8 cellular contexts compared by ENCODE assay signal in the genomic region with DNA sequence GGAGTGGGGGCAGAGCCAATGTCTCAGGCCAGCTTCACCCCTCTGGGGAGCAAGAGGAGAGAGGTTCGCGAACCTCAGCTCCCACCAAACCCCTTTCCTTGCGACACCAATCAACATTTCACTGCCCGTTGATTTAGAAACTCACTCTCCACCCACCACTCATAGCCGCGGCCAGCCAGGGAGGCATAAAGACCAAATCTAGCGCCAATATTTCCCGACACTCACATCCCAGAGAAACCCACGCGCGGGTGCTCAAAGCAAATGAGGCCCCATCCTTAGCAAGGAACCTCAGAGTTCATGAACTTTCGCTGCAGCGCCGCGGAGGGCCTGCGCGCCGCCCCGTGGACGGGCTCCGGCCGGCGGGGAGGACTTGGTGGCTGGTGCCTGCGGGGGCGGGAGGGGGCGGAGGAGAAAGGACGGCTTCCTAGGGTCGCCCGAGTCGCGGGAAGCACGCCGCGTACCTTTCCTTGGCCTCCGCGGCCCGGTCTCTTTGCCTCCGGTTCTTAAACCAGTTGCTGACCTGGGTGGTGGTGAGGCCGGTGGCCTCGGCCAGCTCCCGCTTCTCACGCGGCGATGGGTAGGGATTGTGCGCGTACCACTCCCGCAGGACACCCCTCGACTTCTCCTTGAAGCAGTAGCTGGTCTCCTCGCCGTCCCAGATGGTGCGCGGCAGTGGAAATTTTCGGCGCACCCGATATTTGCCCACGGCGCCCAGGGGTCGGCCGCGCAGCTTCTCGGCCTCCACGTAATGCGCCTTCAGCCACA. TPM values are rescaled to one million over a fixed set of nuclear protein-coding genes. Genes with fewer than 3 reads are reported as not detected.
A peak's percentile ranks its signal among the peaks of the same experiment; 100 is the strongest.
DNase-seq lines count a peak whose midpoint lies in the region; ATAC-seq, FAIRE-seq and TF ChIP-seq lines count a peak whose summit lies in the region.

No MANE protein-coding gene starts in this region.

- intact Hi-C loops in Right ventricle myocardium superior (cut with DNase I) (no loop called here), kidney (cut with DNase I) (no loop called here), transverse colon (cut with DNase I; ENCODE audit: low total_unique reads) (no loop called here)
- intact Hi-C loops in activated T-helper 2 cell treated with anti-CD3 and anti-CD28 coated beads, Interferon-gamma antibody, Interleukin-2, Interleukin-4, amounts not matched to agents 10 μg/mL and 5 μg/mL and 100 μg/mL, durations not matched to agents 14 hours and 24 hours and 36 hours (cut with micrococcal nuclease) = loop anchor here (1.0 to 2.0 kb wide), 2 partner anchors 8 to 140 kb away; partner anchors contain the start of gene SIX6

- ATAC-seq in Right ventricle myocardium superior (ENCODE audit: poor library complexity) = no peak

- H3K9me3 Mint-ChIP-seq in activated T-helper 2 cell treated with anti-CD3 and anti-CD28 coated beads, Interferon-gamma antibody, Interleukin-2, Interleukin-4, amounts not matched to agents 10 μg/mL and 5 μg/mL and 100 μg/mL, durations not matched to agents 14 hours and 24 hours and 36 hours = no peaks in the 10 kb centered on the region

- no peak overlapping the region for H3K27ac Mint-ChIP-seq in activated T-helper 2 cell treated with anti-CD3 and anti-CD28 coated beads, Interferon-gamma antibody, Interleukin-2, Interleukin-4, amounts not matched to agents 10 μg/mL and 5 μg/mL and 100 μg/mL, durations not matched to agents 14 hours and 24 hours and 36 hours

- no peak for TF ChIP-seq POLR2A in transverse colon (IDR thresholded peaks at IDR 0.05)

- DNase-seq in cardiac muscle cell (ENCODE audit: low read depth in 1 of 2, low spot score in 1 of 2) (peak in 1 of 2 donors; percentile 27), Right ventricle myocardium superior (no peak), kidney (peak; percentile 60), transverse colon (no peak), KG1 (lab: John Stamatoyannopoulos, UW) (no peak), superior temporal gyrus (ENCODE audit: extremely low spot score) (no peak)
- no peak for DNase-seq in activated T-helper 2 cell treated with anti-CD3 and anti-CD28 coated beads, Interferon-gamma antibody, Interleukin-2, Interleukin-4, amounts not matched to agents 10 μg/mL and 5 μg/mL and 100 μg/mL, durations not matched to agents 14 hours and 24 hours and 36 hours (ENCODE audit: low spot score)
- DNase-seq in effector CD4-positive, alpha-beta T cell = no peak

- H3K4me1 ChIP-seq in cardiac muscle cell (ENCODE audit: low read depth) = peaks cover 20% of the 10 kb centered on the region
- H3K4me1 ChIP-seq in kidney (ENCODE audit: control insufficient read depth in 1 of 2, insufficient read depth in 1 of 2, low read depth in 1 of 2, low read length in 2 of 2) = peaks cover 7 to 30% of the 10 kb centered on the region in 2 donors
- peaks cover 19 to 49% (median 28%) of the 10 kb centered on the region in 4 donors for H3K4me1 ChIP-seq in transverse colon

- H3K4me1 Mint-ChIP-seq in activated T-helper 2 cell treated with anti-CD3 and anti-CD28 coated beads, Interferon-gamma antibody, Interleukin-2, Interleukin-4, amounts not matched to agents 10 μg/mL and 5 μg/mL and 100 μg/mL, durations not matched to agents 14 hours and 24 hours and 36 hours (ENCODE audit: low read depth) = peaks cover 36% of the 10 kb centered on the region

- no peak for TF ChIP-seq EP300 in transverse colon (IDR thresholded peaks at IDR 0.05; ENCODE audit: low read depth)

- peaks cover 100% of the 10 kb centered on the region for H3K27me3 ChIP-seq in cardiac muscle cell
- peaks cover 100% of the 10 kb centered on the region for H3K27me3 ChIP-seq in transverse colon

- H3K4me3 Mint-ChIP-seq in activated T-helper 2 cell treated with anti-CD3 and anti-CD28 coated beads, Interferon-gamma antibody, Interleukin-2, Interleukin-4, amounts not matched to agents 10 μg/mL and 5 μg/mL and 100 μg/mL, durations not matched to agents 14 hours and 24 hours and 36 hours (ENCODE audit: low read depth) = peak overlapping the region; percentile 61

- H3K36me3 Mint-ChIP-seq in activated T-helper 2 cell treated with anti-CD3 and anti-CD28 coated beads, Interferon-gamma antibody, Interleukin-2, Interleukin-4, amounts not matched to agents 10 μg/mL and 5 μg/mL and 100 μg/mL, durations not matched to agents 14 hours and 24 hours and 36 hours (ENCODE audit: low read depth) = peaks cover 3% of the 10 kb centered on the region

- in situ Hi-C loops in transverse colon (cut with MboI; ENCODE audit: low pct_ligation_motif_present in 1 of 4, low pct_unique_long_range_greater_than_20kb in 1 of 4, low sequenced_read_pairs in 3 of 4) = no loop called here

- no peak for TF ChIP-seq CTCF in cardiac muscle cell (IDR thresholded peaks at IDR 0.05; ENCODE audit: low read depth, low read length)
- TF ChIP-seq CTCF in kidney (IDR thresholded peaks at IDR 0.05; ENCODE audit: borderline replicate concordance, extremely low read depth, insufficient read depth) = no peak
- no peak for TF ChIP-seq CTCF in transverse colon (IDR thresholded peaks at IDR 0.05)

- H3K9me3 ChIP-seq in cardiac muscle cell (ENCODE audit: low read depth) (no peaks in the 10 kb centered on the region), kidney (ENCODE audit: control insufficient read depth in 1 of 2, low read length in 2 of 2) (no peaks in the 10 kb centered on the region), transverse colon (no peaks in the 10 kb centered on the region)

- H3K4me3 ChIP-seq in cardiac muscle cell = peak overlapping the region; percentile 44
- peak overlapping the region; percentile 28 to 40 for H3K4me3 ChIP-seq in kidney (ENCODE audit: low read length in 2 of 2)
- peak overlapping the region in 3 of 4 donors; percentile 21 to 52 (median 40) for H3K4me3 ChIP-seq in transverse colon

- FAIRE-seq in kidney (lab: Jason Lieb, UNC) = no peak

- H3K36me3 ChIP-seq in cardiac muscle cell (no peaks in the 10 kb centered on the region), kidney (ENCODE audit: control insufficient read depth in 1 of 2, insufficient read depth in 2 of 2, low read length in 2 of 2) (no peaks in the 10 kb centered on the region), transverse colon (no peaks in the 10 kb centered on the region)

- no peak overlapping the region for H3K9ac ChIP-seq in kidney (ENCODE audit: low read length in 2 of 2)

- 5 to 7% methylated on average over 3 to 60 of the region's 63 CpGs for WGBS in transverse colon (ENCODE audit: low coverage in 1 of 2), 2 donors

- H3K27me3 Mint-ChIP-seq in activated T-helper 2 cell treated with anti-CD3 and anti-CD28 coated beads, Interferon-gamma antibody, Interleukin-2, Interleukin-4, amounts not matched to agents 10 μg/mL and 5 μg/mL and 100 μg/mL, durations not matched to agents 14 hours and 24 hours and 36 hours (ENCODE audit: low read depth) = peaks cover 85% of the 10 kb centered on the region

- H3K27ac ChIP-seq in cardiac muscle cell (no peak overlapping the region), kidney (ENCODE audit: low read depth in 2 of 2, low read length in 2 of 2) (no peak overlapping the region), transverse colon (no peak overlapping the region)

RNA-seq across cellular contexts. Expression of gene SIX1, which starts 0.9 kb away (rescaled TPM):
- 0.12 and 1.8 TPM in 2 replicates for total RNA-seq in cardiac muscle cell
- polyA plus RNA-seq in cardiac muscle cell = 0.06 and 0.46 TPM in 2 replicates
- total RNA-seq in Right ventricle myocardium superior = not detected
- total RNA-seq in activated T-helper 2 cell treated with anti-CD3 and anti-CD28 coated beads, Interferon-gamma antibody, Interleukin-2, Interleukin-4, amounts not matched to agents 10 μg/mL and 5 μg/mL and 100 μg/mL, durations not matched to agents 14 hours and 24 hours and 36 hours = 0.30 and 0.48 TPM in 2 replicates
- total RNA-seq in kidney = 0.16 TPM
- 0.13 TPM for polyA plus RNA-seq in kidney (ENCODE audit: insufficient read depth, low read depth, low replicate concordance)
- total RNA-seq in transverse colon = under 1 TPM in 1 of 4 donors, not detected in 3; 0.14 TPM
